In the genomic region with DNA sequence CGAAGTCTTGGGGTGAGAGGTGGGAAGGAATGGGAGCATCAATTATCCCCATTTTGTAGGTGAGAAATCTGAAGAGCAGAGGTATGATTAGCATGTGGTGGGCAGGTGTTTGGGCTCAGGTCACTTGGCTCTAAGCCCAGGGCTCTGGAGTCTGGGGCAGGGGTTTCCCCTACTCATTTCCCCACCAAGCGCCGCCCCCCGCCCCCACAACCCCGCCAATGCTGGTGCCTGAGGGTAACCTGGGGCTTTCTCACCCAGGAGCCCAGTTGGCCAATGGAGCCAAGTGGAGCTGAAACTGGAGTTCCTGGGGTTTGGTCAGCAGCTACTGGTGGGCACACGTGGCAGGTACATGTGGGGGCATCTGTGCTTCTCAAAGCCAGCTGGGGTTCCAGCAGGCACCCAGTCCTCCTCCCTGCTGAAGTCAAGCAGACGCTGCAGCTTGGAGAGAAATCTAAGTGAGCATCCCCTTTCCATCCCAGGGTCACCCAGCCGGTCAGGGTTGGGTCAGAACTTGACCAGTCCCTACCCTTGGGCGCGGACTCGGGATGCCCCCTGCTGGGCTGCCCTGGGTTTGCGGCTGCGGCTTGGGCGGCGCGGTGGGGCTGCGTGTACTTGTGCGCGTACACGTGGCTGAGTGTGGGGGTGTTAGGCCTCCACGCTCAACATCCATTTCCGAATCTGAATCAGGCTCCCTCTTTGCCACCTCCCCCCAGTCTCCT, we compare ENCODE assay signal across 8 cellular contexts. TPM values are rescaled to one million over a fixed set of nuclear protein-coding genes. Genes with fewer than 3 reads are reported as not detected.
DNase-seq lines count a peak whose midpoint lies in the region; ATAC-seq and TF ChIP-seq lines count a peak whose summit lies in the region.

No MANE protein-coding gene starts in this region.

- peaks cover 30% of the 10 kb centered on the region for H3K4me1 Mint-ChIP-seq in activated naive CD8-positive, alpha-beta T cell (ENCODE audit: low read depth)

- H3K36me3 Mint-ChIP-seq in activated naive CD8-positive, alpha-beta T cell: no peaks in the 10 kb centered on the region

- TF ChIP-seq CTCF in lower lobe of right lung (IDR thresholded peaks at IDR 0.05) (peak; percentile 20), uterus (IDR thresholded peaks at IDR 0.05) (no peak)

- H3K79me2 ChIP-seq in ACC112 (ENCODE audit: control insufficient read depth, insufficient read depth, low read length, unreplicated experiment): no peaks in the 10 kb centered on the region

- H3K27me3 ChIP-seq in ACC112 (ENCODE audit: insufficient read depth, low read length) (peaks cover 51% of the 10 kb centered on the region), lower lobe of right lung (ENCODE audit: low read depth) (peaks cover 67% of the 10 kb centered on the region), uterus (peaks cover 20 to 25% of the 10 kb centered on the region in 2 donors)

- no peak overlapping the region for H3K27ac Mint-ChIP-seq in activated naive CD8-positive, alpha-beta T cell

- H3K4me3 Mint-ChIP-seq in activated naive CD8-positive, alpha-beta T cell: peak overlapping the region; percentile 76

- H3K4me3 ChIP-seq in ACC112 (ENCODE audit: low read depth, low read length) (0 out of 2 replicates have a peak overlapping the region, but pooled peaks have one; percentile 65), lower lobe of right lung (no peak overlapping the region), uterus (no peak overlapping the region)

- H3K27me3 Mint-ChIP-seq in activated naive CD8-positive, alpha-beta T cell: peaks cover 20% of the 10 kb centered on the region

- H3K36me3 ChIP-seq in ACC112 (ENCODE audit: insufficient read depth, low read length) (no peaks in the 10 kb centered on the region), lower lobe of right lung (no peaks in the 10 kb centered on the region), uterus (no peaks in the 10 kb centered on the region)

- no peaks in the 10 kb centered on the region for H3K9me3 Mint-ChIP-seq in activated naive CD8-positive, alpha-beta T cell (ENCODE audit: low read depth)

- H3K9me3 ChIP-seq in lower lobe of right lung (no peaks in the 10 kb centered on the region), uterus (no peaks in the 10 kb centered on the region)

- ATAC-seq in lower lobe of right lung: peak in 1 of 2 donors; percentile 18
- ATAC-seq in HG02759 (IDR thresholded peaks at IDR 0.05; ENCODE audit: unreplicated experiment): no peak

- TF ChIP-seq POLR2A in uterus (IDR thresholded peaks at IDR 0.05): no peak

- H3K4me1 ChIP-seq in ACC112 (ENCODE audit: control insufficient read depth, insufficient read depth, low read length, unreplicated experiment) (peaks cover 22% of the 10 kb centered on the region), lower lobe of right lung (peaks cover 26% of the 10 kb centered on the region), uterus (peaks cover 0 to 4% of the 10 kb centered on the region in 2 donors)

- intact Hi-C loops in lower lobe of right lung (cut with DNase I): no loop called here
- intact Hi-C loops in uterus (cut with DNase I; ENCODE audit: low total_unique reads): no loop called here

- no peak overlapping the region for H3K27ac ChIP-seq in ACC112 (ENCODE audit: low read depth, low read length)
- H3K27ac ChIP-seq in lower lobe of right lung: no peak overlapping the region
- no peak overlapping the region for H3K27ac ChIP-seq in uterus

- H2AFZ ChIP-seq in ACC112 (ENCODE audit: low read length, unreplicated experiment): no peak overlapping the region

- peak; percentile 13 for DNase-seq in HCEC 1CT
- no peak for DNase-seq in lower lobe of right lung
- DNase-seq in NCI-H774 (lab: John Stamatoyannopoulos, UW): no peak
- no peak for DNase-seq in NCI-H1417 treated with DMSO at 0.1 percent for 48 hours (lab: John Stamatoyannopoulos, UW)
- no peak for DNase-seq in uterus

RNA-seq across cellular contexts. Expression of a gene that starts 1.6 kb away (rescaled TPM):
- 6.8 TPM for total RNA-seq in lower lobe of right lung
- total RNA-seq in uterus: 1 to 10 TPM in 1 of 4 donors, not detected in 3; 1.3 TPM

RNA-seq across cellular contexts. Expression of a gene that starts 42.1 kb away (rescaled TPM):
- total RNA-seq in lower lobe of right lung (214 TPM), uterus (100 to 1,000 TPM in 2 of 4 donors, 10 to 100 TPM in 2; 69.8 to 206 (median 98.4) TPM)
